In the genomic region with DNA sequence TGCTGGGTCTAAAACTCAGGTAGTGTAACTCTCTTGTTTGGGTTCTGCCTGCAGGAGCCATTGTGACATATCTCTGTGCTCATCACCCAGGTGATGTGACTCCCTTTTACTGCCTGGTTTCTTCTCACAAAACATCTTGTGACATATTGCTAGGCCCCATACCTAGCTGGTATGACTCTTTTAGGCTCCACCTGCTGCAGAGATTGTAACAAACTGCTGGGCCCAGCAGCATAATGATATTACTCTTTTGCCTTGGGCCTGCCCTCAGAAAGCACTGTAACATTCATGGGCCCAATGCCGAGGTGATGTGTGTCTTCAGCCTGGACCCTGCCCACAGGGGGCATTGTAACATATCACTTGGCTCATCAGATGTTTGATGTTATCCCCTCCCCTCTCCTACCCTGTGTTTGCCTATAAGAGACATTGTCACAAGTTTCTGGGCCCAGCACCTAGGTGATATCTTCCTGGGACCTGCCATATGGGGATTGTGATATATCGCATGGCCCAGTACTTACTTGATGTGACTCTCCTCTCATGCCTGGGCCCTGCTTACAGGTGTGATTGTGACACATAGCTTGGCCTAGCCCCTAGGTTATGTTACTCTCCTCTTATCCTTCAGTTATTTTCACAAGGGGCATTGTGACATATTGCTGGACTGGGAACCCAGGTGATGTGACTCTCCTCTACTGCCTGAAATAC, we compare ENCODE assay signal across 23 cellular contexts. TPM values are rescaled to one million over a fixed set of nuclear protein-coding genes. Genes with fewer than 3 reads are reported as not detected.
DNase-seq lines count a peak whose midpoint lies in the region; ATAC-seq lines count a peak whose summit lies in the region.
"Had no signal": no experiment of that assay in that cellular context is flagged by ENCODE, and none has a peak within 500 bp of the region (broad histone marks: within the 10 kb centered on the region; RNA-seq: fewer than 3 reads in every experiment).

No MANE protein-coding gene starts in this region.

- CTCF ChIA-PET in CD4-positive, alpha-beta memory T cell (lab: Charles Lee; ENCODE audit: partially characterized antibody): no interaction called here

- no peaks in the 10 kb centered on the region for H3K27me3 Mint-ChIP-seq in CD4-positive, CD25-positive, alpha-beta regulatory T cell
- no peaks in the 10 kb centered on the region for H3K27me3 Mint-ChIP-seq in CD4-positive, alpha-beta memory T cell
- no peaks in the 10 kb centered on the region for H3K27me3 Mint-ChIP-seq in activated T-helper 17 cell treated with anti-CD3 and anti-CD28 coated beads, Interleukin-2, amount 50 U/mL, for 72 hours
- H3K27me3 Mint-ChIP-seq in naive thymus-derived CD8-positive, alpha-beta T cell: no peaks in the 10 kb centered on the region
- H3K27me3 Mint-ChIP-seq in activated T-cell treated with anti-CD3 and anti-CD28 coated beads, Interleukin-2, amount 50 U/mL, for 4 hours (ENCODE audit: low read depth): no peaks in the 10 kb centered on the region

- peaks cover 0 to 6% (median 3%) of the 10 kb centered on the region in 7 donors for H3K9me3 Mint-ChIP-seq in CD4-positive, CD25-positive, alpha-beta regulatory T cell
- H3K9me3 Mint-ChIP-seq in CD4-positive, alpha-beta memory T cell: peaks cover 0 to 1% (median 0%) of the 10 kb centered on the region in 8 donors
- peaks cover 6% of the 10 kb centered on the region for H3K9me3 Mint-ChIP-seq in activated T-helper 17 cell treated with anti-CD3 and anti-CD28 coated beads, Interleukin-2, amount 50 U/mL, for 72 hours
- peaks cover 0 to 27% (median 0%) of the 10 kb centered on the region in 9 donors for H3K9me3 Mint-ChIP-seq in naive thymus-derived CD8-positive, alpha-beta T cell
- no peaks in the 10 kb centered on the region for H3K9me3 Mint-ChIP-seq in activated T-cell treated with anti-CD3 and anti-CD28 coated beads, Interleukin-2, amount 50 U/mL, for 4 hours

- H3K27ac ChIP-seq in CD4-positive, CD25-positive, alpha-beta regulatory T cell (ENCODE audit: insufficient read depth, low read length, poor library complexity, severe bottlenecking): no peak overlapping the region
- no peak overlapping the region for H3K27ac ChIP-seq in CD4-positive, alpha-beta memory T cell (ENCODE audit: low read depth, low read length)
- H3K27ac ChIP-seq: C4-2B had no signal

- H3K36me3 Mint-ChIP-seq in CD4-positive, CD25-positive, alpha-beta regulatory T cell: peaks cover 35% of the 10 kb centered on the region
- H3K36me3 Mint-ChIP-seq in CD4-positive, alpha-beta memory T cell: peaks cover 30 to 33% of the 10 kb centered on the region in 2 donors
- peaks cover 11% of the 10 kb centered on the region for H3K36me3 Mint-ChIP-seq in activated T-helper 17 cell treated with anti-CD3 and anti-CD28 coated beads, Interleukin-2, amount 50 U/mL, for 72 hours (ENCODE audit: low read depth)
- H3K36me3 Mint-ChIP-seq in naive thymus-derived CD8-positive, alpha-beta T cell: peaks cover 24 to 33% (median 25%) of the 10 kb centered on the region in 3 donors
- H3K36me3 Mint-ChIP-seq in activated T-cell treated with anti-CD3 and anti-CD28 coated beads, Interleukin-2, amount 50 U/mL, for 4 hours (ENCODE audit: insufficient read depth): peaks cover 13% of the 10 kb centered on the region

- no peaks in the 10 kb centered on the region for H3K27me3 ChIP-seq in CD4-positive, CD25-positive, alpha-beta regulatory T cell (ENCODE audit: control insufficient read depth, insufficient read depth, low read length)
- no peaks in the 10 kb centered on the region for H3K27me3 ChIP-seq in CD4-positive, alpha-beta memory T cell (ENCODE audit: insufficient read depth, low read length)
- H3K27me3 ChIP-seq: MG63 had no signal

- no peaks in the 10 kb centered on the region for H3K4me1 ChIP-seq in CD4-positive, CD25-positive, alpha-beta regulatory T cell (ENCODE audit: control insufficient read depth, insufficient read depth, low read length, poor library complexity, severe bottlenecking)
- H3K4me1 ChIP-seq in CD4-positive, alpha-beta memory T cell (ENCODE audit: insufficient read depth, low read length): peaks cover 6% of the 10 kb centered on the region
- H3K4me1 ChIP-seq: Caco-2 had no signal

- H3K36me3 ChIP-seq in CD4-positive, CD25-positive, alpha-beta regulatory T cell (ENCODE audit: control insufficient read depth, insufficient read depth, low read length): peaks cover 21% of the 10 kb centered on the region
- H3K36me3 ChIP-seq in CD4-positive, alpha-beta memory T cell (ENCODE audit: insufficient read depth, low read length): peaks cover 3% of the 10 kb centered on the region
- H3K36me3 ChIP-seq: MG63 had no signal

- H3K4me1 Mint-ChIP-seq in CD4-positive, CD25-positive, alpha-beta regulatory T cell: peaks cover 0 to 19% (median 7%) of the 10 kb centered on the region in 4 donors
- peaks cover 10 to 29% (median 12%) of the 10 kb centered on the region in 4 donors for H3K4me1 Mint-ChIP-seq in CD4-positive, alpha-beta memory T cell
- peaks cover 18% of the 10 kb centered on the region for H3K4me1 Mint-ChIP-seq in activated T-helper 17 cell treated with anti-CD3 and anti-CD28 coated beads, Interleukin-2, amount 50 U/mL, for 72 hours
- H3K4me1 Mint-ChIP-seq in naive thymus-derived CD8-positive, alpha-beta T cell: peaks cover 4 to 25% (median 9%) of the 10 kb centered on the region in 4 donors
- peaks cover 9% of the 10 kb centered on the region for H3K4me1 Mint-ChIP-seq in activated T-cell treated with anti-CD3 and anti-CD28 coated beads, Interleukin-2, amount 50 U/mL, for 4 hours (ENCODE audit: low read depth)

- H3K9me3 ChIP-seq in CD4-positive, CD25-positive, alpha-beta regulatory T cell (ENCODE audit: control insufficient read depth in 2 of 2, low read length in 2 of 2): peaks cover 0 to 3% of the 10 kb centered on the region in 2 experiments
- H3K9me3 ChIP-seq in CD4-positive, alpha-beta memory T cell (ENCODE audit: control insufficient read depth in 1 of 2, low read length in 2 of 2): no peaks in the 10 kb centered on the region
- H3K9me3 ChIP-seq: Caco-2, MG63 had no signal

- no peak for DNase-seq in CD4-positive, CD25-positive, alpha-beta regulatory T cell
- no peak for DNase-seq in CD4-positive, alpha-beta memory T cell
- DNase-seq in naive thymus-derived CD8-positive, alpha-beta T cell: peak in 2 of 10 donors; percentile 17
- DNase-seq in mucosa of gallbladder (ENCODE audit: low spot score) (no peak), NCI-H1436 treated with DMSO at 0.1 percent for 48 hours (lab: John Stamatoyannopoulos, UW) (no peak)
- DNase-seq in activated T-cell treated with anti-CD3 and anti-CD28 coated beads, Interleukin-2, amount 50 U/mL, for 4 hours: no peak
- DNase-seq: AML-193; Caco-2; GF-D8; H7; HFFc6; IMR-90; MG63; NCI-H1048; NCI-H146; NCI-H2081; NCI-H2171 treated with DMSO at 0.1 percent for 48 hours; NCI-H446; NCI-H69; NK-92 treated with Interleukin-12 subunit alpha and Interleukin-12 subunit beta, amount 100 ng/mL, for 24 hours had no signal

- ATAC-seq in CD4-positive, CD25-positive, alpha-beta regulatory T cell (ENCODE audit: low read depth in 2 of 2): no peak
- peak; percentile 1 for ATAC-seq in activated T-helper 17 cell treated with anti-CD3 and anti-CD28 coated beads, Interleukin-2, amount 50 U/mL, for 72 hours (replicated peaks)
- ATAC-seq in naive thymus-derived CD8-positive, alpha-beta T cell: peak; percentile 28 to 47
- ATAC-seq in activated T-cell treated with anti-CD3 and anti-CD28 coated beads, Interleukin-2, amount 50 U/mL, for 4 hours: no peak
- ATAC-seq: Right ventricle myocardium inferior had no signal

- H3K4me3 Mint-ChIP-seq in CD4-positive, CD25-positive, alpha-beta regulatory T cell: no peak overlapping the region
- no peak overlapping the region for H3K4me3 Mint-ChIP-seq in CD4-positive, alpha-beta memory T cell
- no peak overlapping the region for H3K4me3 Mint-ChIP-seq in activated T-helper 17 cell treated with anti-CD3 and anti-CD28 coated beads, Interleukin-2, amount 50 U/mL, for 72 hours
- H3K4me3 Mint-ChIP-seq in naive thymus-derived CD8-positive, alpha-beta T cell: no peak overlapping the region
- H3K4me3 Mint-ChIP-seq in activated T-cell treated with anti-CD3 and anti-CD28 coated beads, Interleukin-2, amount 50 U/mL, for 4 hours: no peak overlapping the region
- H3K4me3 Mint-ChIP-seq: HFFc6 had no signal

- POLR2A ChIA-PET in CD4-positive, alpha-beta memory T cell (lab: Charles Lee; ENCODE audit: partially characterized antibody): no interaction called here
- POLR2A ChIA-PET in naive thymus-derived CD8-positive, alpha-beta T cell (lab: Charles Lee): no interaction called here

- H3K27ac Mint-ChIP-seq in CD4-positive, CD25-positive, alpha-beta regulatory T cell: peak overlapping the region in 2 of 3 donors; percentile 23 to 88
- peak overlapping the region in 5 of 7 donors; percentile 4 to 72 (median 49) for H3K27ac Mint-ChIP-seq in CD4-positive, alpha-beta memory T cell
- peak overlapping the region; percentile 36 for H3K27ac Mint-ChIP-seq in activated T-helper 17 cell treated with anti-CD3 and anti-CD28 coated beads, Interleukin-2, amount 50 U/mL, for 72 hours
- H3K27ac Mint-ChIP-seq in naive thymus-derived CD8-positive, alpha-beta T cell: peak overlapping the region in 8 of 10 donors; percentile 26 to 64 (median 38)
- H3K27ac Mint-ChIP-seq: HFFc6 had no signal

- no peak overlapping the region for H3K4me3 ChIP-seq in CD4-positive, CD25-positive, alpha-beta regulatory T cell (ENCODE audit: low read depth, low read length)
- H3K4me3 ChIP-seq in CD4-positive, alpha-beta memory T cell (ENCODE audit: low read length in 2 of 2): no peak overlapping the region
- H3K4me3 ChIP-seq: MG63 had no signal

- intact Hi-C loops in CD4-positive, alpha-beta memory T cell (cut with micrococcal nuclease): no loop called here

RNA-seq across cellular contexts. Expression of a gene that starts 18.0 kb away (rescaled TPM):
- 1.9 TPM for total RNA-seq in CD4-positive, CD25-positive, alpha-beta regulatory T cell
- 1 to 10 TPM; 1.7 to 2.9 (median 2.2) TPM for polyA plus RNA-seq in CD4-positive, CD25-positive, alpha-beta regulatory T cell
- 1 to 10 TPM; 8.0 to 8.3 TPM for total RNA-seq in CD4-positive, alpha-beta memory T cell
- 1 to 10 TPM; 1.1 to 2.2 TPM for polyA plus RNA-seq in CD4-positive, alpha-beta memory T cell
- 1 to 10 TPM; 2.3 to 3.1 TPM for total RNA-seq in activated T-helper 17 cell treated with anti-CD3 and anti-CD28 coated beads, Interleukin-2, amount 50 U/mL, for 72 hours
- total RNA-seq in naive thymus-derived CD8-positive, alpha-beta T cell: 10 to 100 TPM in 1 of 2 experiments, 1 to 10 TPM in 1; 9.7 to 10.8 TPM
- polyA plus RNA-seq in naive thymus-derived CD8-positive, alpha-beta T cell: 1 to 10 TPM; 3.5 to 4.7 (median 4.7) TPM
- total RNA-seq in mucosa of gallbladder: 4.0 TPM
- total RNA-seq in activated T-cell treated with anti-CD3 and anti-CD28 coated beads, Interleukin-2, amount 50 U/mL, for 4 hours: 1 to 10 TPM; 3.7 to 4.3 (median 4.3) TPM

Comparison
In these comparisons a context has a peak if more than half of its experiments do, and no peak if none do; other contexts are left out.
1. ATAC-seq: peak in activated T-helper 17 cell treated with anti-CD3 and anti-CD28 coated beads, Interleukin-2, amount 50 U/mL, for 72 hours (single experiment) and naive thymus-derived CD8-positive, alpha-beta T cell (2 of 2); none in CD4-positive, CD25-positive, alpha-beta regulatory T cell (0 of 2) and activated T-cell treated with anti-CD3 and anti-CD28 coated beads, Interleukin-2, amount 50 U/mL, for 4 hours (0 of 2).
2. Peak in every context shown above with its lines, with median percentiles within 50 percentile points of each other: H3K27ac Mint-ChIP-seq.